20 cellular contexts compared by ENCODE assay signal in the genomic region with DNA sequence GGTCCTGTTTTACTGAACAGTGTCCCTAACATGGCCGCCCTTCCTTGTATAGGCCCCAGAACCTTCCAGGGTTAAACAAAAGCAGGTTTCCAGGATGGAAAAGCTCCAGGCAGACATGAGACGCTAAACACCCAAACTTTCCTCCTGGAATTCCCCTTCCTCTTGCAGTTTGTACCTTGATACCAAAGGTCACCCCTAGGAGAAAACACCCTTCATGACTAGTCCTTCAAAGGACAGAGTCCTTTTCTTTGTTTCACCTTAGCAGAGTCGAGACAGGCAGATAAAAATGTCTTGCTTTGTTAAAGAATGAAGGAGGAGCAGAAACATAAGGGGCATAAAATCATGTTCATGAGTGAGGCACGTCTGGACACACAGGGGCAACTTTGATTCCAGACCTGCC.
DNase-seq lines count a peak whose midpoint lies in the region; ATAC-seq and TF ChIP-seq lines count a peak whose summit lies in the region.
"Had no signal": no experiment of that assay in that cellular context is flagged by ENCODE, and none has a peak within 500 bp of the region (broad histone marks: within the 10 kb centered on the region; RNA-seq: fewer than 3 reads in every experiment).

No MANE protein-coding gene starts in this region.

- H2BK15ac ChIP-seq in neuronal stem cell (ENCODE audit: low read length): no peak overlapping the region

- H3K27ac ChIP-seq in HUES6 (ENCODE audit: low read depth, low read length): no peak overlapping the region; the same call in 1 of the 2 replicates
- H3K27ac ChIP-seq in neuronal stem cell (replicated peaks; ENCODE audit: low read length): no peak overlapping the region
- peak overlapping the region in 2 of 4 donors; percentile 17 to 39 for H3K27ac ChIP-seq in body of pancreas
- H3K27ac ChIP-seq: 22Rv1, brain microvascular endothelial cell, esophagus squamous epithelium, gastroesophageal sphincter, tibial nerve had no signal

- WGBS in neuronal stem cell (ENCODE audit: extremely low coverage in 2 of 2, insufficient read length in 2 of 2, insufficient replicate concordance in 1 of 2), 2 donors: no CpG with 5 or more reads among the region's 4 CpGs
- 38 to 54% methylated on average over 3 to 4 of the region's 4 CpGs for WGBS in body of pancreas, 2 donors

- ATAC-seq in body of pancreas: no peak
- no peak for ATAC-seq in activated T-cell treated with anti-CD3 and anti-CD28 coated beads, Interleukin-2, amount 50 U/mL, for 72 hours (replicated peaks in 1 of 2)
- ATAC-seq: effector memory CD8-positive, alpha-beta T cell; gastroesophageal sphincter had no signal

- H3K9me3 Mint-ChIP-seq in brain: peaks cover 0 to 9% (median 0%) of the 10 kb centered on the region in 5 experiments
- H3K9me3 Mint-ChIP-seq in activated T-cell treated with anti-CD3 and anti-CD28 coated beads, Interleukin-2, amount 50 U/mL, for 72 hours: no peaks in the 10 kb centered on the region
- H3K9me3 Mint-ChIP-seq: activated CD4-positive, alpha-beta T cell treated with anti-CD3 and anti-CD28 coated beads, Interleukin-2, amount 10 ng/mL, durations not matched to agents 7 days and 5 days; effector memory CD8-positive, alpha-beta T cell; stimulated activated naive CD8-positive, alpha-beta T cell treated with anti-CD3 and anti-CD28 coated beads, Interleukin-15, Interleukin-2, amounts not matched to agents 100 ng/mL and 50 ng/mL, for 24 hours had no signal

- no peak for TF ChIP-seq CTCF in brain (conservative IDR thresholded peaks at IDR 0.05)
- TF ChIP-seq CTCF in body of pancreas (IDR thresholded peaks at IDR 0.05): peak in 1 of 7 experiments; percentile 12

- CTCF ChIA-PET in HEK293T (lab: Yijun Ruan, JAX): no interaction called here

- peaks cover 65% of the 10 kb centered on the region for H3K4me1 Mint-ChIP-seq in brain
- peaks cover 46% of the 10 kb centered on the region for H3K4me1 Mint-ChIP-seq in activated T-cell treated with anti-CD3 and anti-CD28 coated beads, Interleukin-2, amount 50 U/mL, for 72 hours (ENCODE audit: low read depth)

- peak; percentile 53 for DNase-seq in NCI-H2171 treated with DMSO at 0.1 percent for 48 hours (lab: John Stamatoyannopoulos, UW)
- DNase-seq in NCI-H2171 (lab: John Stamatoyannopoulos, UW): no peak
- no peak for DNase-seq in neuronal stem cell (ENCODE audit: low spot score)
- no peak for DNase-seq in body of pancreas
- DNase-seq in HEK293T (ENCODE audit: extremely low spot score): no peak
- no peak for DNase-seq in activated T-cell treated with anti-CD3 and anti-CD28 coated beads, Interleukin-2, amount 50 U/mL, for 72 hours
- DNase-seq: DMS79; effector memory CD8-positive, alpha-beta T cell; esophagus squamous epithelium; MM.1S; NCI-H748 treated with DMSO at 0.1 percent for 48 hours; retina had no signal

- H3K9ac ChIP-seq in HUES6 (ENCODE audit: low read length) (peak overlapping the region; percentile 0), neuronal stem cell (ENCODE audit: low read depth, low read length, poor library complexity) (no peak overlapping the region)

- no peak overlapping the region for H2BK120ac ChIP-seq in neuronal stem cell (ENCODE audit: low read depth, low read length)

- no peak overlapping the region for H3K23ac ChIP-seq in neuronal stem cell (ENCODE audit: low read depth, low read length, poor library complexity)

- no peak overlapping the region for H3K4me2 ChIP-seq in neuronal stem cell (ENCODE audit: insufficient read depth, low read length, poor library complexity, severe bottlenecking)

- TF ChIP-seq POLR2A in body of pancreas (IDR thresholded peaks at IDR 0.05): no peak

- H4K91ac ChIP-seq in neuronal stem cell (ENCODE audit: low read depth, low read length, poor library complexity): no peak overlapping the region

- no peak overlapping the region for H3K4me3 ChIP-seq in HUES6 (ENCODE audit: low read depth, low read length)
- H3K4me3 ChIP-seq in neuronal stem cell (ENCODE audit: low read length in 2 of 2): no peak overlapping the region
- no peak overlapping the region for H3K4me3 ChIP-seq in body of pancreas
- H3K4me3 ChIP-seq: esophagus squamous epithelium, gastroesophageal sphincter, tibial nerve had no signal

- POLR2A ChIA-PET in HEK293T (lab: Yijun Ruan, JAX): interaction anchor here (1.0 kb wide), 1 partner anchor 163 kb away, joined by 4 read pairs; no protein-coding TSS in a partner anchor

- intact Hi-C loops in body of pancreas (cut with DNase I): no loop called here

- H3K36me3 Mint-ChIP-seq in brain: no peaks in the 10 kb centered on the region
- H3K36me3 Mint-ChIP-seq in activated T-cell treated with anti-CD3 and anti-CD28 coated beads, Interleukin-2, amount 50 U/mL, for 72 hours (ENCODE audit: insufficient read depth in 2 of 2): peaks cover 11 to 16% of the 10 kb centered on the region in 2 donors

- no peak overlapping the region for H2BK5ac ChIP-seq in neuronal stem cell (ENCODE audit: low read length)

- no peak overlapping the region for H2BK12ac ChIP-seq in neuronal stem cell (ENCODE audit: low read length)

- H2AFZ ChIP-seq in neuronal stem cell (ENCODE audit: low read length): peak overlapping the region; percentile 21

- H3K79me1 ChIP-seq in neuronal stem cell (ENCODE audit: low read depth, low read length): no peaks in the 10 kb centered on the region

- H3K14ac ChIP-seq in neuronal stem cell (ENCODE audit: low read length): no peak overlapping the region

- H3K27me3 ChIP-seq in HUES6 (ENCODE audit: control insufficient read depth, insufficient read depth, low read length): no peaks in the 10 kb centered on the region
- no peaks in the 10 kb centered on the region for H3K27me3 ChIP-seq in neuronal stem cell (ENCODE audit: control insufficient read depth in 3 of 3, insufficient read depth in 3 of 3, low read depth in 1 of 3, low read length in 3 of 3)
- no peaks in the 10 kb centered on the region for H3K27me3 ChIP-seq in body of pancreas
- H3K27me3 ChIP-seq: brain microvascular endothelial cell, esophagus squamous epithelium, gastroesophageal sphincter, tibial nerve had no signal

- H3K36me3 ChIP-seq in HUES6 (ENCODE audit: control insufficient read depth, insufficient read depth, low read length) (no peaks in the 10 kb centered on the region), neuronal stem cell (replicated peaks in 1 of 2; ENCODE audit: control insufficient read depth in 2 of 2, insufficient read depth in 2 of 2, low read length in 2 of 2) (no peaks in the 10 kb centered on the region), body of pancreas (replicated peaks in 1 of 2; ENCODE audit: insufficient read depth in 1 of 2, low read depth in 2 of 2) (no peaks in the 10 kb centered on the region)
- H3K36me3 ChIP-seq: brain microvascular endothelial cell, esophagus squamous epithelium, gastroesophageal sphincter, tibial nerve had no signal

- H4K8ac ChIP-seq in neuronal stem cell (ENCODE audit: low read depth, low read length): no peak overlapping the region

- H3K4me3 Mint-ChIP-seq in brain: peak overlapping the region in 1 of 5 experiments; percentile 3
- H3K4me3 Mint-ChIP-seq in activated T-cell treated with anti-CD3 and anti-CD28 coated beads, Interleukin-2, amount 50 U/mL, for 72 hours: no peak overlapping the region
- H3K4me3 Mint-ChIP-seq: stimulated activated naive CD8-positive, alpha-beta T cell treated with anti-CD3 and anti-CD28 coated beads, Interleukin-15, Interleukin-2, amounts not matched to agents 100 ng/mL and 50 ng/mL, for 24 hours had no signal

- H3K9me3 ChIP-seq in HUES6 (ENCODE audit: control insufficient read depth, insufficient read depth, low read depth, low read length): peaks cover 3% of the 10 kb centered on the region; the same call in 1 of the 2 replicates
- H3K9me3 ChIP-seq in neuronal stem cell (replicated peaks in 1 of 2; ENCODE audit: control insufficient read depth in 2 of 2, insufficient read depth in 1 of 2, low read depth in 1 of 2, low read length in 2 of 2): peaks cover 0 to 3% of the 10 kb centered on the region in 2 donors
- no peaks in the 10 kb centered on the region for H3K9me3 ChIP-seq in body of pancreas
- H3K9me3 ChIP-seq: esophagus squamous epithelium, gastroesophageal sphincter, tibial nerve had no signal

- H3K27me3 Mint-ChIP-seq in brain: peaks cover 3% of the 10 kb centered on the region
- H3K27me3 Mint-ChIP-seq in activated T-cell treated with anti-CD3 and anti-CD28 coated beads, Interleukin-2, amount 50 U/mL, for 72 hours (ENCODE audit: low read depth): peaks cover 5% of the 10 kb centered on the region
- H3K27me3 Mint-ChIP-seq: activated CD4-positive, alpha-beta T cell treated with anti-CD3 and anti-CD28 coated beads, Interleukin-2, amount 10 ng/mL, durations not matched to agents 7 days and 5 days; effector memory CD8-positive, alpha-beta T cell; stimulated activated naive CD8-positive, alpha-beta T cell treated with anti-CD3 and anti-CD28 coated beads, Interleukin-15, Interleukin-2, amounts not matched to agents 100 ng/mL and 50 ng/mL, for 24 hours had no signal

- peak overlapping the region in 3 of 5 experiments; percentile 25 to 65 (median 28) for H3K27ac Mint-ChIP-seq in brain
- no peak overlapping the region for H3K27ac Mint-ChIP-seq in activated T-cell treated with anti-CD3 and anti-CD28 coated beads, Interleukin-2, amount 50 U/mL, for 72 hours
- H3K27ac Mint-ChIP-seq: activated CD4-positive, alpha-beta T cell treated with anti-CD3 and anti-CD28 coated beads, Interleukin-2, amount 10 ng/mL, durations not matched to agents 7 days and 5 days; effector memory CD8-positive, alpha-beta T cell had no signal

- H3K4ac ChIP-seq in neuronal stem cell (ENCODE audit: low read length): no peak overlapping the region

- H3K4me1 ChIP-seq in HUES6 (ENCODE audit: control insufficient read depth, insufficient read depth, low read length): peaks cover 64% of the 10 kb centered on the region
- H3K4me1 ChIP-seq in neuronal stem cell (ENCODE audit: control insufficient read depth in 2 of 2, insufficient read depth in 1 of 2, low read depth in 1 of 2, low read length in 2 of 2): peaks cover 6 to 8% of the 10 kb centered on the region in 2 donors
- peaks cover 12% of the 10 kb centered on the region for H3K4me1 ChIP-seq in body of pancreas
- H3K4me1 ChIP-seq: gastroesophageal sphincter, tibial nerve had no signal

- no peak overlapping the region for H2AK5ac ChIP-seq in neuronal stem cell (ENCODE audit: low read depth, low read length)

- H3K18ac ChIP-seq in neuronal stem cell (ENCODE audit: low read length): no peak overlapping the region

TF ChIP-seq in HEK293T, 16 proteins besides CTCF, POLR2A, EP300 and RAD21 (continues in another document):
- TF ChIP-seq NFRKB (IDR thresholded peaks at IDR 0.05): no peak
- TF ChIP-seq ELF4 (IDR thresholded peaks at IDR 0.05): no peak
- TF ChIP-seq FOXK2 (IDR thresholded peaks at IDR 0.05): no peak
- TF ChIP-seq PKNOX1 (IDR thresholded peaks at IDR 0.05): no peak
- no peak for TF ChIP-seq ZNF384 (IDR thresholded peaks at IDR 0.05)
